ENCODE assay signal across 15 cellular contexts in genomic region chr1:153483776-153484175, GRCh38. TPM values are rescaled to one million over a fixed set of nuclear protein-coding genes. Genes with fewer than 3 reads are reported as not detected.
DNase-seq lines count a peak whose midpoint lies in the region; ATAC-seq and TF ChIP-seq lines count a peak whose summit lies in the region.
"Had no signal": no experiment of that assay in that cellular context is flagged by ENCODE, and none has a peak within 500 bp of the region (broad histone marks: within the 10 kb centered on the region; RNA-seq: fewer than 3 reads in every experiment).

No MANE protein-coding gene starts in this region.

- peak overlapping the region; percentile 86 for H3K27ac Mint-ChIP-seq in type B pancreatic cell
- H3K27ac Mint-ChIP-seq: activated naive CD8-positive, alpha-beta T cell; stimulated activated naive CD8-positive, alpha-beta T cell treated with anti-CD3 and anti-CD28 coated beads, Interleukin-15, Interleukin-2, amounts not matched to agents 100 ng/mL and 50 ng/mL, for 24 hours had no signal

- TF ChIP-seq CTCF in type B pancreatic cell (conservative IDR thresholded peaks at IDR 0.05), result no peak

- H3K9me3 Mint-ChIP-seq in type B pancreatic cell, result no peaks in the 10 kb centered on the region
- H3K9me3 Mint-ChIP-seq: stimulated activated naive CD8-positive, alpha-beta T cell treated with anti-CD3 and anti-CD28 coated beads, Interleukin-15, Interleukin-2, amounts not matched to agents 100 ng/mL and 50 ng/mL, for 24 hours had no signal

- peak; percentile 81 for DNase-seq in NCI-H1105 (lab: John Stamatoyannopoulos, UW)
- peak; percentile 32 for DNase-seq in NCI-H2171 treated with DMSO at 0.1 percent for 48 hours (lab: John Stamatoyannopoulos, UW)
- peak; percentile 47 to 83 for DNase-seq in SHP77 (lab: John Stamatoyannopoulos, UW)
- no peak for DNase-seq in type B pancreatic cell (ENCODE audit: extremely low spot score, unreplicated experiment)
- DNase-seq in activated CD4-positive, alpha-beta T cell treated with anti-CD3 and anti-CD28 coated beads, Interleukin-2, amount 50 U/mL, for 48 hours, result no peak
- no peak for DNase-seq in cerebellar cortex (ENCODE audit: low spot score)
- DNase-seq: activated CD4-positive, CD25-positive, alpha-beta regulatory T cell; KBM-7 had no signal

- peak overlapping the region; percentile 23 for H3K4me3 Mint-ChIP-seq in type B pancreatic cell
- H3K4me3 Mint-ChIP-seq: activated naive CD8-positive, alpha-beta T cell; stimulated activated naive CD8-positive, alpha-beta T cell treated with anti-CD3 and anti-CD28 coated beads, Interleukin-15, Interleukin-2, amounts not matched to agents 100 ng/mL and 50 ng/mL, for 24 hours had no signal

- peaks cover 4% of the 10 kb centered on the region for H3K27me3 Mint-ChIP-seq in type B pancreatic cell

- ATAC-seq in HG02642 (IDR thresholded peaks at IDR 0.05; ENCODE audit: poor library complexity, unreplicated experiment), result no peak
- ATAC-seq: gastroesophageal sphincter had no signal

- no peaks in the 10 kb centered on the region for H3K36me3 Mint-ChIP-seq in type B pancreatic cell
- H3K36me3 Mint-ChIP-seq: activated naive CD8-positive, alpha-beta T cell had no signal

- peaks cover 19% of the 10 kb centered on the region for H3K4me1 Mint-ChIP-seq in type B pancreatic cell (ENCODE audit: unreplicated experiment)

RNA-seq across cellular contexts. Expression of gene S100A7, which starts 23.3 kb away (rescaled TPM):
- 6.2 and 10.2 TPM in 2 replicates for total RNA-seq in type B pancreatic cell (ENCODE audit: low replicate concordance)
- total RNA-seq: bronchial epithelial cell, H1, osteoblast had no signal

RNA-seq across cellular contexts. Expression of gene S100A6, which starts 52.0 kb away (rescaled TPM):
- 21.9 and 1,154 TPM in 2 replicates for total RNA-seq in type B pancreatic cell (ENCODE audit: low replicate concordance)

RNA-seq across cellular contexts. Expression of gene S100A5, which starts 57.0 kb away (rescaled TPM):
- 0.62 TPM in 1 of 2 replicates, not detected in the other for total RNA-seq in type B pancreatic cell (ENCODE audit: low replicate concordance)
- total RNA-seq: bronchial epithelial cell, gastroesophageal sphincter, H1, osteoblast had no signal

Comparison
In these comparisons a context has a peak if more than half of its experiments do, and no peak if none do; other contexts are left out.
1. DNase-seq: peak in NCI-H1105 (single experiment), NCI-H2171 treated with DMSO at 0.1 percent for 48 hours (single experiment) and SHP77 (2 of 2); none in type B pancreatic cell (single experiment), activated CD4-positive, alpha-beta T cell treated with anti-CD3 and anti-CD28 coated beads, Interleukin-2, amount 50 U/mL, for 48 hours (0 of 2) and cerebellar cortex (single experiment).